Comparison of ENCODE assay signal across 8 cellular contexts in the genomic region with DNA sequence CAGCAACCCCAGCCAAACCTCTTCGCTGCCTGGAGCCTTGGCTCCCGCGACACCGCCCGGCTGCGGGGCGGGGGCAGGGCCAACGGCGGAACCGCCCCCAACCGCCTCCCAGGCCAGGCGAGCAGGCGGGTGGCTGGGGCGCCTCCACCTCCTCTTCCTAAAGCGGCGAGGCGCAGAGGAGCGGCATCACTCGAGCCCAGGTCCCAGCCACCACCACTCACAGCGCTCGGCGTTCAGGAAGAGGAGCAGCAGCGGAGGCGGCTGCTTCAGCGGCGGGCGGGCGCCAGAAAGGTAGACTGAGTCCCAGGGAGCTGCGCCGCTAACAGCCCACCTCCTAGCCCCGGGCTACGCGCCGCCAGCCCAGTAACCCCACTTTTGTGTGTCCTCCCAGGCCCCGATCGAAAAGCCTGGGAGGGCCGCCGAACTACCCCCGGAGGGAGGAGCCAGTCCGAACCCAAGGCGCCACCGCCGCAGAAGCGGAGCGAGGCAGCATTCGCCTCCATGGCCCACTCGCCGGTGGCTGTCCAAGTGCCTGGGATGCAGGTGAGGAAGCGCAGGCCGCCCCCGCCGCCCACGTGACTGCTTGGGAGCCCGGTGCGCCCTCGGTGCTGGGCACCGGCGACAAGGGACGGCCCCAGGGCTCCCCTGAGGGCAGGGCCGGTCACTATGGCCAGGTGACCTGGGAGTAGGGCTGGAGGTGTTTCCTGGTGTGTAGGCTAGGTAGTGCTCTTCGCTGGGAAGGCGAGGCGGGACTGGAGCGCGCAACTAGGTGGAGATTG. TPM values are rescaled to one million over a fixed set of nuclear protein-coding genes. Genes with fewer than 3 reads are reported as not detected.
A peak's percentile ranks its signal among the peaks of the same experiment; 100 is the strongest.
DNase-seq lines count a peak whose midpoint lies in the region; ATAC-seq and TF ChIP-seq lines count a peak whose summit lies in the region.

Gene STK26 (plus strand): TSS at position 186 of the 779 bp plus-strand sequence. CDS start 316 bp downstream, at position 502.

- H3K4me3 ChIP-seq in Peyer's patch: peak within 1 kb of the TSS; percentile 57 to 83 (median 68)
- H3K4me3 ChIP-seq in fibroblast of the aortic adventitia (ENCODE audit: low read depth, low read length): peak within 1 kb of the TSS; percentile 57
- peak within 1 kb of the TSS; percentile 68 to 99 for H3K4me3 ChIP-seq in neuronal stem cell (ENCODE audit: low read length in 2 of 2)

- H3K18ac ChIP-seq in neuronal stem cell (ENCODE audit: low read length): peak within 1 kb of the TSS; percentile 91

- H2BK5ac ChIP-seq in neuronal stem cell (ENCODE audit: low read length): peak within 1 kb of the TSS; percentile 39

- H3K27me3 ChIP-seq in Peyer's patch (no peaks in the 10 kb centered on the region), neuronal stem cell (ENCODE audit: control insufficient read depth in 3 of 3, insufficient read depth in 3 of 3, low read depth in 1 of 3, low read length in 3 of 3) (peaks cover 0 to 49% (median 0%) of the 10 kb centered on the region in 3 experiments)

- H3K9me3 ChIP-seq in Peyer's patch (no peaks in the 10 kb centered on the region), neuronal stem cell (replicated peaks in 1 of 2; ENCODE audit: control insufficient read depth in 2 of 2, insufficient read depth in 1 of 2, low read depth in 1 of 2, low read length in 2 of 2) (no peaks in the 10 kb centered on the region)

- no peak within 1 kb of the TSS for H3K4ac ChIP-seq in neuronal stem cell (ENCODE audit: low read length)

- no peaks in the 10 kb centered on the region for H3K27me3 Mint-ChIP-seq in activated T-helper 17 cell treated with anti-CD3 and anti-CD28 coated beads, Interleukin-2, amount 50 U/mL, for 72 hours

- no peak within 1 kb of the TSS for H2BK120ac ChIP-seq in neuronal stem cell (ENCODE audit: low read depth, low read length)

- peak within 1 kb of the TSS; percentile 93 for H2AFZ ChIP-seq in neuronal stem cell (ENCODE audit: low read length)

- H3K27ac ChIP-seq in Peyer's patch (peak within 1 kb of the TSS; percentile 73 to 86 (median 80)), neuronal stem cell (replicated peaks; ENCODE audit: low read length) (peak within 1 kb of the TSS; percentile 84), substantia nigra (ENCODE audit: low read depth, low read length, poor library complexity, severe bottlenecking) (no peak within 1 kb of the TSS)

- no CpG with 5 or more reads among the region's 65 CpGs for WGBS in neuronal stem cell (ENCODE audit: extremely low coverage in 2 of 2, insufficient read length in 2 of 2, insufficient replicate concordance in 1 of 2), 2 donors

- peak within 1 kb of the TSS; percentile 38 for H3K14ac ChIP-seq in neuronal stem cell (ENCODE audit: low read length)

- peak within 1 kb of the TSS; percentile 89 for H3K27ac Mint-ChIP-seq in activated T-helper 17 cell treated with anti-CD3 and anti-CD28 coated beads, Interleukin-2, amount 50 U/mL, for 72 hours

- no peak within 1 kb of the TSS for H4K91ac ChIP-seq in neuronal stem cell (ENCODE audit: low read depth, low read length, poor library complexity)

- peak within 1 kb of the TSS; percentile 91 for H3K23ac ChIP-seq in neuronal stem cell (ENCODE audit: low read depth, low read length, poor library complexity)

- H2BK15ac ChIP-seq in neuronal stem cell (ENCODE audit: low read length): no peak within 1 kb of the TSS

- peak; percentile 73 for ATAC-seq in GM21390 (IDR thresholded peaks at IDR 0.05; ENCODE audit: unreplicated experiment)
- ATAC-seq in activated T-helper 17 cell treated with anti-CD3 and anti-CD28 coated beads, Interleukin-2, amount 50 U/mL, for 72 hours (replicated peaks): peak; percentile 82

- H3K4me1 Mint-ChIP-seq in activated T-helper 17 cell treated with anti-CD3 and anti-CD28 coated beads, Interleukin-2, amount 50 U/mL, for 72 hours: peaks cover 8% of the 10 kb centered on the region

- H2BK12ac ChIP-seq in neuronal stem cell (ENCODE audit: low read length): no peak within 1 kb of the TSS

- TF ChIP-seq POLR2A in Peyer's patch (IDR thresholded peaks at IDR 0.05): peak; percentile 59 to 72

- H3K9ac ChIP-seq in neuronal stem cell (ENCODE audit: low read depth, low read length, poor library complexity): peak within 1 kb of the TSS; percentile 91

- no peak within 1 kb of the TSS for H4K8ac ChIP-seq in neuronal stem cell (ENCODE audit: low read depth, low read length)

- peak within 1 kb of the TSS; percentile 85 for H3K4me3 Mint-ChIP-seq in activated T-helper 17 cell treated with anti-CD3 and anti-CD28 coated beads, Interleukin-2, amount 50 U/mL, for 72 hours

- TF ChIP-seq CTCF in Peyer's patch (IDR thresholded peaks at IDR 0.05): no peak
- no peak for TF ChIP-seq CTCF in fibroblast of the aortic adventitia (IDR thresholded peaks at IDR 0.05; ENCODE audit: insufficient read depth, low read length)

- no peaks in the 10 kb centered on the region for H3K4me1 ChIP-seq in Peyer's patch
- no peaks in the 10 kb centered on the region for H3K4me1 ChIP-seq in neuronal stem cell (ENCODE audit: control insufficient read depth in 2 of 2, insufficient read depth in 1 of 2, low read depth in 1 of 2, low read length in 2 of 2)

- peak; percentile 71 for DNase-seq in DMS153 (lab: John Stamatoyannopoulos, UW)
- DNase-seq in HUDEP-2 (lab: John Stamatoyannopoulos, UW; ENCODE audit: unreplicated experiment in 76 of 76): peak in 75 of 76 experiments; percentile 2 to 79 (median 56)
- peak; percentile 71 to 89 (median 78) for DNase-seq in Peyer's patch
- DNase-seq in fibroblast of the aortic adventitia (ENCODE audit: low read depth): peak; percentile 10
- peak; percentile 65 for DNase-seq in neuronal stem cell (ENCODE audit: low spot score)
- peak in 30 of 49 donors; percentile 0 to 62 (median 4) for DNase-seq in substantia nigra (lab: John Stamatoyannopoulos, UW)

- peak within 1 kb of the TSS; percentile 28 for H2AK5ac ChIP-seq in neuronal stem cell (ENCODE audit: low read depth, low read length)

- H3K9me3 Mint-ChIP-seq in activated T-helper 17 cell treated with anti-CD3 and anti-CD28 coated beads, Interleukin-2, amount 50 U/mL, for 72 hours: no peaks in the 10 kb centered on the region

- H3K36me3 ChIP-seq in Peyer's patch: no peaks in the 10 kb centered on the region
- H3K36me3 ChIP-seq in neuronal stem cell (replicated peaks in 1 of 2; ENCODE audit: control insufficient read depth in 2 of 2, insufficient read depth in 2 of 2, low read length in 2 of 2): no peaks in the 10 kb centered on the region

- H3K36me3 Mint-ChIP-seq in activated T-helper 17 cell treated with anti-CD3 and anti-CD28 coated beads, Interleukin-2, amount 50 U/mL, for 72 hours (ENCODE audit: low read depth): peaks cover 12% of the 10 kb centered on the region

- peak within 1 kb of the TSS; percentile 57 for H3K4me2 ChIP-seq in neuronal stem cell (ENCODE audit: insufficient read depth, low read length, poor library complexity, severe bottlenecking)

- no peaks in the 10 kb centered on the region for H3K79me1 ChIP-seq in neuronal stem cell (ENCODE audit: low read depth, low read length)

RNA-seq across cellular contexts. Expression of gene STK26, which starts in this region (rescaled TPM):
- 10 to 100 TPM in 2 of 4 donors, 1 to 10 TPM in 2; 3.8 to 15.7 (median 7.7) TPM for total RNA-seq in Peyer's patch
- 10 to 100 TPM; 43.1 to 43.4 TPM for total RNA-seq in activated T-helper 17 cell treated with anti-CD3 and anti-CD28 coated beads, Interleukin-2, amount 50 U/mL, for 72 hours
- total RNA-seq in fibroblast of the aortic adventitia (ENCODE audit: low replicate concordance): 0.57 and 1.6 TPM in 2 replicates
- polyA plus RNA-seq in neuronal stem cell (2013, experiment 1 of 2): 61.5 TPM
- polyA plus RNA-seq in neuronal stem cell (2013, experiment 2 of 2): 63.7 TPM

Comparison
In these comparisons a context has a peak if more than half of its experiments do, and no peak if none do; other contexts are left out.
1. DNase-seq: peak in every context shown above with its lines; median percentile 78 in Peyer's patch; 71 in DMS153; 65 in neuronal stem cell; 56 in HUDEP-2; 10 in fibroblast of the aortic adventitia; 4 in substantia nigra.